Comparison of ENCODE assay signal across 12 cellular contexts in genomic region chr7:158958618-158959017, GRCh38.
DNase-seq lines count a peak whose midpoint lies in the region; ATAC-seq lines count a peak whose summit lies in the region.
"Had no signal": no experiment of that assay in that cellular context is flagged by ENCODE, and none has a peak within 500 bp of the region (broad histone marks: within the 10 kb centered on the region; RNA-seq: fewer than 3 reads in every experiment).

No MANE protein-coding gene starts in this region.

- peaks cover 2% of the 10 kb centered on the region for H3K27me3 Mint-ChIP-seq in activated naive CD4-positive, alpha-beta T cell treated with anti-CD3 and anti-CD28 coated beads, Interleukin-2, amount 50 U/mL, for 24 hours
- H3K27me3 Mint-ChIP-seq in activated CD4-positive, alpha-beta memory T cell treated with anti-CD3 and anti-CD28 coated beads, Interleukin-2, amount 10 ng/mL, durations not matched to agents 7 days and 5 days, result peaks cover 19% of the 10 kb centered on the region
- peaks cover 12 to 18% (median 14%) of the 10 kb centered on the region in 3 donors for H3K27me3 Mint-ChIP-seq in immature natural killer cell (ENCODE audit: low read depth in 3 of 3)

- no peaks in the 10 kb centered on the region for H3K36me3 Mint-ChIP-seq in activated naive CD4-positive, alpha-beta T cell treated with anti-CD3 and anti-CD28 coated beads, Interleukin-2, amount 50 U/mL, for 24 hours
- no peaks in the 10 kb centered on the region for H3K36me3 Mint-ChIP-seq in activated CD4-positive, alpha-beta memory T cell treated with anti-CD3 and anti-CD28 coated beads, Interleukin-2, amount 10 ng/mL, durations not matched to agents 7 days and 5 days (ENCODE audit: low read depth)
- no peaks in the 10 kb centered on the region for H3K36me3 Mint-ChIP-seq in immature natural killer cell

- H3K27ac Mint-ChIP-seq in activated naive CD4-positive, alpha-beta T cell treated with anti-CD3 and anti-CD28 coated beads, Interleukin-2, amount 50 U/mL, for 24 hours, result no peak overlapping the region
- H3K27ac Mint-ChIP-seq in activated CD4-positive, alpha-beta memory T cell treated with anti-CD3 and anti-CD28 coated beads, Interleukin-2, amount 10 ng/mL, durations not matched to agents 7 days and 5 days, result no peak overlapping the region
- peak overlapping the region in 1 of 6 donors; percentile 17 for H3K27ac Mint-ChIP-seq in immature natural killer cell

- POLR2A ChIA-PET in activated CD4-positive, alpha-beta memory T cell treated with anti-CD3 and anti-CD28 coated beads, Interleukin-2, amount 10 ng/mL, durations not matched to agents 7 days and 5 days (lab: Charles Lee), result no interaction called here

- intact Hi-C loops in posterior vena cava (cut with DNase I), result no loop called here

- ATAC-seq in left lobe of liver, result no peak

- DNase-seq in activated naive CD4-positive, alpha-beta T cell (lab: John Stamatoyannopoulos, UW), result no peak
- DNase-seq in activated CD4-positive, alpha-beta memory T cell treated with anti-CD3 and anti-CD28 coated beads, Interleukin-2, amount 10 ng/mL, durations not matched to agents 7 days and 5 days, result no peak
- DNase-seq in immature natural killer cell (no peak), left lobe of liver (ENCODE audit: low spot score) (no peak), OCI-M1 (lab: John Stamatoyannopoulos, UW) (no peak), posterior vena cava (ENCODE audit: low spot score) (no peak), HT-29 (ENCODE audit: low spot score) (no peak)
- DNase-seq: brain microvascular endothelial cell, erythroblast, midbrain, NCI-H1417 treated with DMSO at 0.1 percent for 48 hours had no signal

- CTCF ChIA-PET in activated CD4-positive, alpha-beta memory T cell treated with anti-CD3 and anti-CD28 coated beads, Interleukin-2, amount 10 ng/mL, durations not matched to agents 7 days and 5 days (lab: Charles Lee), result no interaction called here

- peaks cover 10% of the 10 kb centered on the region for H3K4me1 Mint-ChIP-seq in activated naive CD4-positive, alpha-beta T cell treated with anti-CD3 and anti-CD28 coated beads, Interleukin-2, amount 50 U/mL, for 24 hours
- peaks cover 12% of the 10 kb centered on the region for H3K4me1 Mint-ChIP-seq in activated CD4-positive, alpha-beta memory T cell treated with anti-CD3 and anti-CD28 coated beads, Interleukin-2, amount 10 ng/mL, durations not matched to agents 7 days and 5 days
- peaks cover 13 to 16% of the 10 kb centered on the region in 2 donors for H3K4me1 Mint-ChIP-seq in immature natural killer cell

- H3K4me3 Mint-ChIP-seq in activated naive CD4-positive, alpha-beta T cell treated with anti-CD3 and anti-CD28 coated beads, Interleukin-2, amount 50 U/mL, for 24 hours, result peak overlapping the region; percentile 81
- peak overlapping the region; percentile 62 for H3K4me3 Mint-ChIP-seq in activated CD4-positive, alpha-beta memory T cell treated with anti-CD3 and anti-CD28 coated beads, Interleukin-2, amount 10 ng/mL, durations not matched to agents 7 days and 5 days
- H3K4me3 Mint-ChIP-seq in immature natural killer cell, result peak overlapping the region; percentile 41 to 79 (median 64)

- H3K9me3 Mint-ChIP-seq in activated naive CD4-positive, alpha-beta T cell treated with anti-CD3 and anti-CD28 coated beads, Interleukin-2, amount 50 U/mL, for 24 hours, result no peaks in the 10 kb centered on the region
- peaks cover 3% of the 10 kb centered on the region for H3K9me3 Mint-ChIP-seq in activated CD4-positive, alpha-beta memory T cell treated with anti-CD3 and anti-CD28 coated beads, Interleukin-2, amount 10 ng/mL, durations not matched to agents 7 days and 5 days
- H3K9me3 Mint-ChIP-seq in immature natural killer cell, result no peaks in the 10 kb centered on the region
